Comparison of ENCODE assay signal across 8 cellular contexts in the genomic region with DNA sequence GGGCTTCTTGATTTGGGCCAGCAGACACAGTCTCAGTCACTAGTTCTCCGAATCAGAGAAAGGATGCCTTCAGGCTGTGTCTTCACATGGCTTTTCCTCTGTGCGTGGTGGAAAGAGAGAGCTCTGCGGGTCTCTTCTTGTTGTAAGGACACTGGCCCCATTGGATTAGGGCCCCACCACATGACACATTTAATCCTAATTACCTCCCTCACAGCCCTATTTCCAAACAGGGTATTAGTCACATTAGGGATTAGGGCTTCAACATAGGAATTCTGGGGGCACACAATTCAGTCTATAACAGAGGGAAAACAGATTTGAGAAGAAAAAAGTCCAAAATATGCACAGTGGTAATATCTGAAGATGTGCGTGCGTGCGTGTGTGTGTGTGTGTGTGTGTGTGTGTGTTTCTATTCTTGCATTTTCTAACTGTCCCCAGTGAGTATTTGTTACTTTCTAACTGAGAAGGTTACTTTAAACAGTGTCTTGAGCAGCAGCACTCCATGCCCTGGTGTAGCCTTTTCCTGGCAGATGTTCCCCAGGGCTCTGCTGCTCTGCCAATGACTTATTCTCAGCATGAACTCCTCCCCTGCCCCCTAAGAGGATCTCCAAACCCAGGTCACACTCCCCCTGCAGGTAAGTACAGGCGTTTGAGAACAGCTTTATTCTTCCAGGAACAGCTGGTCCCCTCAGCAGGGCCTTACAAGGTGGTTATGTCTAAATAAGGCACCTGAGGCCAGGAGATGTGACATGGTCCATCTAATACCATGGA.
DNase-seq lines count a peak whose midpoint lies in the region; ATAC-seq and TF ChIP-seq lines count a peak whose summit lies in the region.

No MANE protein-coding gene starts in this region.

- no peaks in the 10 kb centered on the region for H3K27me3 Mint-ChIP-seq in CD4-positive, CD25-positive, alpha-beta regulatory T cell

- H3K36me3 ChIP-seq in CD4-positive, CD25-positive, alpha-beta regulatory T cell (ENCODE audit: control insufficient read depth, insufficient read depth, low read length), result peaks cover 65% of the 10 kb centered on the region
- no peaks in the 10 kb centered on the region for H3K36me3 ChIP-seq in gastrocnemius medialis

- H3K9me3 ChIP-seq in CD4-positive, CD25-positive, alpha-beta regulatory T cell (ENCODE audit: control insufficient read depth in 2 of 2, low read length in 2 of 2), result peaks cover 0 to 2% of the 10 kb centered on the region in 2 experiments
- H3K9me3 ChIP-seq in gastrocnemius medialis, result no peaks in the 10 kb centered on the region

- peaks cover 15% of the 10 kb centered on the region for H3K4me1 ChIP-seq in CD4-positive, CD25-positive, alpha-beta regulatory T cell (ENCODE audit: control insufficient read depth, insufficient read depth, low read length, poor library complexity, severe bottlenecking)
- peaks cover 32 to 48% of the 10 kb centered on the region in 2 donors for H3K4me1 ChIP-seq in gastrocnemius medialis

- peaks cover 26 to 79% (median 54%) of the 10 kb centered on the region in 4 donors for H3K4me1 Mint-ChIP-seq in CD4-positive, CD25-positive, alpha-beta regulatory T cell

- TF ChIP-seq CTCF in epithelial cell of proximal tubule (conservative IDR thresholded peaks at IDR 0.05; ENCODE audit: low read depth, low read length), result peak; percentile 66
- peak in 3 of 5 experiments; percentile 26 to 44 (median 31) for TF ChIP-seq CTCF in gastrocnemius medialis (IDR thresholded peaks at IDR 0.05 in 4 of 5, conservative IDR thresholded peaks at IDR 0.05 in 1 of 5)

- peaks cover 53% of the 10 kb centered on the region for H3K36me3 Mint-ChIP-seq in CD4-positive, CD25-positive, alpha-beta regulatory T cell

- no peak overlapping the region for H3K4me3 ChIP-seq in CD4-positive, CD25-positive, alpha-beta regulatory T cell (ENCODE audit: low read depth, low read length)
- H3K4me3 ChIP-seq in epithelial cell of proximal tubule (ENCODE audit: low read depth, low read length) (no peak overlapping the region), gastrocnemius medialis (no peak overlapping the region)

- intact Hi-C loops in gastrocnemius medialis (cut with DNase I; ENCODE audit: low total_unique reads), result loop anchor here (10.0 kb wide), 1 partner anchor 212 kb away; no protein-coding TSS in a partner anchor

- in situ Hi-C loops in GM18951 (cut with MboI; ENCODE audit: low sequenced_read_pairs, unreplicated experiment), result no loop called here
- in situ Hi-C loops in gastrocnemius medialis (cut with MboI; ENCODE audit: low sequenced_read_pairs in 4 of 4), result no loop called here

- TF ChIP-seq POLR2A in GM18951 (IDR thresholded peaks at IDR 0.05; ENCODE audit: extremely low read depth, insufficient read depth, insufficient read length), result peak; percentile 34
- no peak for TF ChIP-seq POLR2A in gastrocnemius medialis (IDR thresholded peaks at IDR 0.05)

- peak overlapping the region; percentile 74 to 89 (median 86) for H3K27ac Mint-ChIP-seq in CD4-positive, CD25-positive, alpha-beta regulatory T cell

- H3K27ac ChIP-seq in CD4-positive, CD25-positive, alpha-beta regulatory T cell (ENCODE audit: insufficient read depth, low read length, poor library complexity, severe bottlenecking), result no peak overlapping the region
- peak overlapping the region in 3 of 4 donors; percentile 37 to 75 (median 61) for H3K27ac ChIP-seq in gastrocnemius medialis

- H3K9me3 Mint-ChIP-seq in CD4-positive, CD25-positive, alpha-beta regulatory T cell, result peaks cover 0 to 3% (median 0%) of the 10 kb centered on the region in 7 donors

- peak; percentile 79 to 80 for ATAC-seq in CD4-positive, CD25-positive, alpha-beta regulatory T cell (ENCODE audit: low read depth in 2 of 2)
- peak; percentile 55 to 58 for ATAC-seq in gastrocnemius medialis
- ATAC-seq in GM19324 (IDR thresholded peaks at IDR 0.05; ENCODE audit: low FRiP score, unreplicated experiment), result no peak
- ATAC-seq in HG02840 (IDR thresholded peaks at IDR 0.05; ENCODE audit: low FRiP score, unreplicated experiment), result no peak

- no peaks in the 10 kb centered on the region for H3K27me3 ChIP-seq in CD4-positive, CD25-positive, alpha-beta regulatory T cell (ENCODE audit: control insufficient read depth, insufficient read depth, low read length)
- H3K27me3 ChIP-seq in gastrocnemius medialis, result no peaks in the 10 kb centered on the region

- H3K4me3 Mint-ChIP-seq in CD4-positive, CD25-positive, alpha-beta regulatory T cell, result peak overlapping the region in 2 of 4 donors; percentile 20 to 56

- peak in 2 of 3 donors; percentile 40 to 81 for DNase-seq in CD4-positive, CD25-positive, alpha-beta regulatory T cell
- DNase-seq in HUDEP-2 (lab: John Stamatoyannopoulos, UW; ENCODE audit: unreplicated experiment in 76 of 76), result peak in 40 of 76 experiments; percentile 2 to 44 (median 17)
- DNase-seq in activated CD4-positive, alpha-beta T cell treated with anti-CD3 and anti-CD28 coated beads for 1 hour, result peak; percentile 32
- no peak for DNase-seq in epithelial cell of proximal tubule (ENCODE audit: low read depth)
- DNase-seq in gastrocnemius medialis, result peak; percentile 17 to 49

Comparison
In these comparisons a context has a peak if more than half of its experiments do, and no peak if none do; other contexts are left out.
1. ATAC-seq: peak in CD4-positive, CD25-positive, alpha-beta regulatory T cell (2 of 2) and gastrocnemius medialis (2 of 2); none in GM19324 (single experiment) and HG02840 (single experiment).